ENCODE assay signal across 15 cellular contexts in the genomic region with DNA sequence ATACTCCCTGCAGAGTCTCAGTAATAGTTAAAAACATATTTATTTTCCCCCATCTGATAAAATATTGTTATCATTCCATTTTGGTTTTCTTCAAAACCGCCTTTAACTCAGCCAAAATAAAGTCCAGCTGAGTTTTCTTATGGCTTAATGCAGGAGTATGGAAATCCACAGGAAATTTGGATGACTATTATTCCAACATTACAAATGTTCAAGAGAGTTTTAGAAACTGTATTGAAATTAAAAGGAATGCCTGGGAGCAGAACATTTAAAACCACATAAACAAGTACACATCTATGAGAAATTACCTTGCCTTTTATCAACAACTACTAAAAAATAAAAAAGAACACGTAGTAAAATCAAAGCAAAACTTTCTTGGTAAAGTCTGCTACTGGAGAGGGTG. TPM values are rescaled to one million over a fixed set of nuclear protein-coding genes. Genes with fewer than 3 reads are reported as not detected.
DNase-seq lines count a peak whose midpoint lies in the region; ATAC-seq and TF ChIP-seq lines count a peak whose summit lies in the region.
"Had no signal": no experiment of that assay in that cellular context is flagged by ENCODE, and none has a peak within 500 bp of the region (broad histone marks: within the 10 kb centered on the region; RNA-seq: fewer than 3 reads in every experiment).

No MANE protein-coding gene starts in this region.

- H3K4me3 ChIP-seq in SK-N-SH (ENCODE audit: low read depth in 2 of 2, low read length in 1 of 2) (no peak overlapping the region), left lung (no peak overlapping the region)
- H3K4me3 ChIP-seq: A549 had no signal

- H3K9me3 Mint-ChIP-seq in mesothelial cell of epicardium, result no peaks in the 10 kb centered on the region
- H3K9me3 Mint-ChIP-seq: CD4-positive, alpha-beta T cell; H9 had no signal

- no peak for TF ChIP-seq CTCF in SK-N-SH (IDR thresholded peaks at IDR 0.05)
- no peak for TF ChIP-seq CTCF in mesothelial cell of epicardium (IDR thresholded peaks at IDR 0.05; ENCODE audit: unreplicated experiment)
- no peak for TF ChIP-seq CTCF in left lung (IDR thresholded peaks at IDR 0.05)

- POLR2A ChIA-PET in SK-N-SH (lab: Yijun Ruan, JAX), result no interaction called here

- CTCF ChIA-PET in SK-N-SH (lab: Yijun Ruan, JAX), result interaction anchor here (0.6 to 1.1 kb wide), 2 partner anchors 16 to 120 kb away, joined by 3 read pairs; partner anchors contain the start of gene HINT3

- H3K36me3 ChIP-seq in SK-N-SH (replicated peaks in 1 of 2; ENCODE audit: control insufficient read depth in 1 of 2, insufficient read depth in 2 of 2, low read length in 1 of 2) (no peaks in the 10 kb centered on the region), left lung (no peaks in the 10 kb centered on the region)

- H3K27me3 ChIP-seq in SK-N-SH (ENCODE audit: insufficient read depth), result no peaks in the 10 kb centered on the region
- H3K27me3 ChIP-seq in left lung, result no peaks in the 10 kb centered on the region

- 90% methylated on average over 2 of the region's 2 CpGs for WGBS in SK-N-SH (ENCODE audit: low lambda C conversion rate)

- H3K27ac ChIP-seq in SK-N-SH (ENCODE audit: low read depth in 2 of 2, low read length in 1 of 2), result peak overlapping the region; percentile 80 to 97; a peak in 3 of 4 replicates
- peak overlapping the region in 1 of 2 donors; percentile 72 for H3K27ac ChIP-seq in left lung
- H3K27ac ChIP-seq: 22Rv1, A549, C4-2B had no signal

- peaks cover 19% of the 10 kb centered on the region for H3F3A ChIP-seq in SK-N-SH (replicated peaks; ENCODE audit: insufficient read depth)

- H3K27me3 Mint-ChIP-seq in mesothelial cell of epicardium (ENCODE audit: low read depth), result no peaks in the 10 kb centered on the region
- H3K27me3 Mint-ChIP-seq: CD4-positive, alpha-beta T cell had no signal

- H2AFZ ChIP-seq in SK-N-SH (ENCODE audit: low read depth), result no peak overlapping the region

- DNase-seq in SK-N-SH, result no peak
- peak; percentile 60 for DNase-seq in amniotic epithelial cell (ENCODE audit: low read depth)
- no peak for DNase-seq in mesothelial cell of epicardium (ENCODE audit: low spot score in 2 of 2, unreplicated experiment in 2 of 2)
- no peak for DNase-seq in NCI-H187 (lab: John Stamatoyannopoulos, UW)
- DNase-seq in left lung, result no peak
- DNase-seq: AML-193; Caco-2; CD4-positive, alpha-beta T cell; H9 had no signal

- H4K20me1 ChIP-seq in SK-N-SH (ENCODE audit: insufficient read depth), result no peaks in the 10 kb centered on the region

- H3K9ac ChIP-seq in SK-N-SH, result no peak overlapping the region

- H3K27ac Mint-ChIP-seq in mesothelial cell of epicardium, result peak overlapping the region; percentile 39
- H3K27ac Mint-ChIP-seq: CD4-positive, alpha-beta T cell; H9 had no signal

- H3K4me2 ChIP-seq in SK-N-SH, result no peak overlapping the region
- H3K4me2 ChIP-seq: A549 had no signal

- peaks cover 35% of the 10 kb centered on the region for H3K4me1 Mint-ChIP-seq in mesothelial cell of epicardium

- no peak for TF ChIP-seq EP300 in SK-N-SH (IDR thresholded peaks at IDR 0.05; ENCODE audit: borderline replicate concordance in 1 of 2, low read depth in 1 of 2, low read length in 1 of 2)

- H3K9me2 ChIP-seq in SK-N-SH, result no peaks in the 10 kb centered on the region

- H3K9me3 ChIP-seq in SK-N-SH, result no peaks in the 10 kb centered on the region
- H3K9me3 ChIP-seq in left lung, result no peaks in the 10 kb centered on the region
- H3K9me3 ChIP-seq: A549, Caco-2 had no signal

- H3K4me1 ChIP-seq in SK-N-SH (ENCODE audit: control insufficient read depth in 1 of 2, insufficient read depth in 2 of 2, low read depth in 1 of 2, low read length in 1 of 2), result peaks cover 11 to 38% of the 10 kb centered on the region in 2 experiments; a peak in 3 of 4 replicates
- peaks cover 18 to 55% of the 10 kb centered on the region in 2 donors for H3K4me1 ChIP-seq in left lung

- no peaks in the 10 kb centered on the region for H3K36me3 Mint-ChIP-seq in mesothelial cell of epicardium

- H3K4me3 Mint-ChIP-seq in mesothelial cell of epicardium, result no peak overlapping the region
- H3K4me3 Mint-ChIP-seq: CD4-positive, alpha-beta T cell; H9 had no signal

- ATAC-seq in SK-N-SH treated with all-trans-retinoic acid at 6 μM for 48 hours (no peak), HG02763 (IDR thresholded peaks at IDR 0.05; ENCODE audit: unreplicated experiment) (no peak), left lung (no peak)
- ATAC-seq: A549, HepG2 had no signal

- intact Hi-C loops in left lung (cut with DNase I), result no loop called here

- TF ChIP-seq RAD21 in SK-N-SH (IDR thresholded peaks at IDR 0.05; ENCODE audit: low read length), result no peak

- 0 out of 2 replicates have a peak, but pooled peaks cover 9% of the 10 kb centered on the region for H3K79me2 ChIP-seq in SK-N-SH (ENCODE audit: insufficient read depth)

TF ChIP-seq in SK-N-SH, 30 proteins besides CTCF, POLR2A, EP300 and RAD21:
- TF ChIP-seq RCOR1 (IDR thresholded peaks at IDR 0.05; ENCODE audit: low read length) (no peak), FOXM1 (IDR thresholded peaks at IDR 0.05; ENCODE audit: low read depth) (no peak), NFIC (IDR thresholded peaks at IDR 0.05; ENCODE audit: borderline replicate concordance) (no peak), TAF1 (IDR thresholded peaks at IDR 0.05; ENCODE audit: borderline replicate concordance, low read depth, low read length) (no peak), CHD2 (IDR thresholded peaks at IDR 0.05; ENCODE audit: low read length, partially characterized antibody) (no peak), TCF12 (IDR thresholded peaks at IDR 0.05) (no peak), MXI1 (IDR thresholded peaks at IDR 0.05; ENCODE audit: low read depth, low read length) (no peak)
- TF ChIP-seq, protein P1, sequence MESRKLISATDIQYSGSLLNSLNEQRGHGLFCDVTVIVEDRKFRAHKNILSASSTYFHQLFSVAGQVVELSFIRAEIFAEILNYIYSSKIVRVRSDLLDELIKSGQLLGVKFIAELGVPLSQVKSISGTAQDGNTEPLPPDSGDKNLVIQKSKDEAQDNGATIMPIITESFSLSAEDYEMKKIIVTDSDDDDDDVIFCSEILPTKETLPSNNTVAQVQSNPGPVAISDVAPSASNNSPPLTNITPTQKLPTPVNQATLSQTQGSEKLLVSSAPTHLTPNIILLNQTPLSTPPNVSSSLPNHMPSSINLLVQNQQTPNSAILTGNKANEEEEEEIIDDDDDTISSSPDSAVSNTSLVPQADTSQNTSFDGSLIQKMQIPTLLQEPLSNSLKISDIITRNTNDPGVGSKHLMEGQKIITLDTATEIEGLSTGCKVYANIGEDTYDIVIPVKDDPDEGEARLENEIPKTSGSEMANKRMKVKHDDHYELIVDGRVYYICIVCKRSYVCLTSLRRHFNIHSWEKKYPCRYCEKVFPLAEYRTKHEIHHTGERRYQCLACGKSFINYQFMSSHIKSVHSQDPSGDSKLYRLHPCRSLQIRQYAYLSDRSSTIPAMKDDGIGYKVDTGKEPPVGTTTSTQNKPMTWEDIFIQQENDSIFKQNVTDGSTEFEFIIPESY (IDR thresholded peaks at IDR 0.05; ENCODE audit: borderline replicate concordance, low read depth), result no peak

TF ChIP-seq in SK-N-SH treated with all-trans-retinoic acid at 6 μM for 48 hours, 23 proteins besides CTCF, POLR2A, EP300 and RAD21 (continues in another document):
- TF ChIP-seq TSHZ2 (CRISPR knock-in tag; IDR thresholded peaks at IDR 0.05) (no peak), CSDC2 (CRISPR knock-in tag; IDR thresholded peaks at IDR 0.05) (no peak), OSR1 (CRISPR knock-in tag; IDR thresholded peaks at IDR 0.05) (no peak), ZNF70 (CRISPR knock-in tag; IDR thresholded peaks at IDR 0.05) (no peak), TCF4 (CRISPR knock-in tag; IDR thresholded peaks at IDR 0.05; ENCODE audit: borderline replicate concordance) (no peak), ISL1 (CRISPR knock-in tag; IDR thresholded peaks at IDR 0.05) (no peak)
- TF ChIP-seq, protein P2, sequence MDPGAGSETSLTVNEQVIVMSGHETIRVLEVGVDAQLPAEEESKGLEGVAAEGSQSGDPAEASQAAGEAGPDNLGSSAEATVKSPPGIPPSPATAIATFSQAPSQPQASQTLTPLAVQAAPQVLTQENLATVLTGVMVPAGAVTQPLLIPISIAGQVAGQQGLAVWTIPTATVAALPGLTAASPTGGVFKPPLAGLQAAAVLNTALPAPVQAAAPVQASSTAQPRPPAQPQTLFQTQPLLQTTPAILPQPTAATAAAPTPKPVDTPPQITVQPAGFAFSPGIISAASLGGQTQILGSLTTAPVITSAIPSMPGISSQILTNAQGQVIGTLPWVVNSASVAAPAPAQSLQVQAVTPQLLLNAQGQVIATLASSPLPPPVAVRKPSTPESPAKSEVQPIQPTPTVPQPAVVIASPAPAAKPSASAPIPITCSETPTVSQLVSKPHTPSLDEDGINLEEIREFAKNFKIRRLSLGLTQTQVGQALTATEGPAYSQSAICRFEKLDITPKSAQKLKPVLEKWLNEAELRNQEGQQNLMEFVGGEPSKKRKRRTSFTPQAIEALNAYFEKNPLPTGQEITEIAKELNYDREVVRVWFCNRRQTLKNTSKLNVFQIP (CRISPR knock-in tag; IDR thresholded peaks at IDR 0.05; ENCODE audit: borderline replicate concordance, low read depth), result no peak

RNA-seq across cellular contexts. Expression of gene NCOA7, which starts 45.7 kb away (rescaled TPM):
- polyA plus RNA-seq in SK-N-SH (2012; rRNA removed), result 16.3 and 19.6 TPM in 2 replicates
- polyA plus RNA-seq in SK-N-SH (2012; cell fraction: cytosol; rRNA removed), result 14.9 and 19.5 TPM in 2 replicates
- polyA plus RNA-seq in SK-N-SH (2012; cell fraction: nucleus; rRNA removed), result 26.4 and 30.5 TPM in 2 replicates
- total RNA-seq in mesothelial cell of epicardium, result 43.5 to 52.4 TPM (median 45.7 TPM) in 3 replicates
- total RNA-seq in left lung, result 10 to 100 TPM; 52.8 to 94.3 TPM
